1 cellular context compared by ENCODE assay signal in genomic region chr7:38451840-38452239, GRCh38.
TF ChIP-seq lines count a peak whose summit lies in the region.

No MANE protein-coding gene starts in this region.

TF ChIP-seq in K562, 482 proteins besides CTCF, POLR2A, EP300 and RAD21 (continued from another document):
- no peak for TF ChIP-seq MGA (IDR thresholded peaks at IDR 0.05)
- TF ChIP-seq NCOR1 (IDR thresholded peaks at IDR 0.05): no peak
- no peak for TF ChIP-seq PCBP1 (IDR thresholded peaks at IDR 0.05; ENCODE audit: low read depth, low read length, poor library complexity, severe bottlenecking)
- no peak for TF ChIP-seq SREBF2 (CRISPR knock-in tag; IDR thresholded peaks at IDR 0.05)
- no peak for TF ChIP-seq SMAD2 (IDR thresholded peaks at IDR 0.05; ENCODE audit: low read depth, low read length)
- TF ChIP-seq DNMT1 (IDR thresholded peaks at IDR 0.05): no peak
- TF ChIP-seq GABPB1 (CRISPR knock-in tag; IDR thresholded peaks at IDR 0.05): no peak
- no peak for TF ChIP-seq DMBX1 (CRISPR knock-in tag; IDR thresholded peaks at IDR 0.05; ENCODE audit: borderline replicate concordance)
- no peak for TF ChIP-seq TARDBP (IDR thresholded peaks at IDR 0.05)
- TF ChIP-seq TEAD4 (IDR thresholded peaks at IDR 0.05; ENCODE audit: low read length): no peak
- no peak for TF ChIP-seq TEAD4 (CRISPR knock-in tag; IDR thresholded peaks at IDR 0.05; ENCODE audit: borderline replicate concordance)
- TF ChIP-seq HCFC1 (IDR thresholded peaks at IDR 0.05; ENCODE audit: low read depth, low read length): no peak
- no peak for TF ChIP-seq ARID3A (IDR thresholded peaks at IDR 0.05; ENCODE audit: borderline replicate concordance, low read depth, low read length)
